19 cellular contexts compared by ENCODE assay signal in genomic region chr10:78402636-78403035, GRCh38.
"Had no signal": no experiment of that assay in that cellular context is flagged by ENCODE, and none has a peak within 500 bp of the region (broad histone marks: within the 10 kb centered on the region; RNA-seq: fewer than 3 reads in every experiment).

No MANE protein-coding gene starts in this region.

- H3K27me3 ChIP-seq: body of pancreas, esophagus muscularis mucosa, right lobe of liver, SJCRH30 had no signal

- H3K9me3 ChIP-seq: body of pancreas, esophagus muscularis mucosa, gastrocnemius medialis, left lung, right lobe of liver, SJCRH30 had no signal

- ATAC-seq: activated naive CD8-positive, alpha-beta T cell treated with anti-CD3 and anti-CD28 coated beads, Interleukin-2, amount 50 U/mL, for 24 hours; body of pancreas; effector memory CD8-positive, alpha-beta T cell; gastrocnemius medialis; left lung; natural killer cell; right lobe of liver; stimulated activated naive CD8-positive, alpha-beta T cell treated with anti-CD3 and anti-CD28 coated beads, Interleukin-15, Interleukin-2, amounts not matched to agents 100 U/mL and 50 U/mL, for 24 hours had no signal

- H3K27ac ChIP-seq: body of pancreas, gastrocnemius medialis, left lung, right lobe of liver, SJCRH30 had no signal

- H3K4me3 ChIP-seq: body of pancreas, esophagus muscularis mucosa, gastrocnemius medialis, left lung, right lobe of liver, SJCRH30 had no signal

- H3K36me3 ChIP-seq: esophagus muscularis mucosa, gastrocnemius medialis, left lung, right lobe of liver, SJCRH30 had no signal

- FAIRE-seq: colon had no signal

- DNase-seq: activated CD4-positive, alpha-beta memory T cell treated with anti-CD3 and anti-CD28 coated beads, Interleukin-2, amount 10 ng/mL, durations not matched to agents 7 days and 5 days; activated CD4-positive, alpha-beta T cell treated with anti-CD3 and anti-CD28 coated beads for 4 hours; activated CD4-positive, CD25-positive, alpha-beta regulatory T cell; activated gamma-delta T cell; activated naive CD4-positive, alpha-beta T cell treated with anti-CD3 and anti-CD28 coated beads, Interleukin-2, amount 50 U/mL, for 16 hours; activated naive CD8-positive, alpha-beta T cell treated with anti-CD3 and anti-CD28 coated beads, Interleukin-2, amount 50 U/mL, for 24 hours; body of pancreas; central memory CD4-positive, alpha-beta T cell; effector memory CD8-positive, alpha-beta T cell; gastrocnemius medialis; left lung; natural killer cell; right lobe of liver; SJCRH30; stimulated activated CD4-positive, alpha-beta T cell treated with anti-CD3 and anti-CD28 coated beads, Interleukin-4, amount 100 ng/mL, for 24 hours; stimulated activated naive CD8-positive, alpha-beta T cell treated with anti-CD3 and anti-CD28 coated beads, Interleukin-15, Interleukin-2, amounts not matched to agents 100 U/mL and 50 U/mL, for 24 hours; T1000 had no signal

- H3K4me1 ChIP-seq: right lobe of liver, SJCRH30 had no signal
